Comparison of ENCODE assay signal across 1 cellular context in genomic region chr10:52259428-52259812, GRCh38.
TF ChIP-seq lines count a peak whose summit lies in the region.

No MANE protein-coding gene starts in this region.

TF ChIP-seq in HepG2, 621 proteins besides CTCF, POLR2A, EP300 and RAD21 (continued from another document):
- TF ChIP-seq NFAT5 (CRISPR knock-in tag; IDR thresholded peaks at IDR 0.05) (no peak), CREB1 (IDR thresholded peaks at IDR 0.05) (peak; percentile 44; the same call in 1 of the 2 replicates), CREB1 (CRISPR knock-in tag; IDR thresholded peaks at IDR 0.05) (no peak)
